In genomic region chr2:230134496-230135073, GRCh38 we compare ENCODE assay signal across 1 cellular context.
TF ChIP-seq lines count a peak whose summit lies in the region.

No MANE protein-coding gene starts in this region.

TF ChIP-seq in endothelial cell of umbilical vein, 7 proteins besides CTCF, POLR2A, EP300 and RAD21:
- TF ChIP-seq MYC (IDR thresholded peaks at IDR 0.05; ENCODE audit: low read depth, low read length), result no peak
- TF ChIP-seq JUN (IDR thresholded peaks at IDR 0.05; ENCODE audit: borderline replicate concordance, insufficient read depth, insufficient read length, low read depth), result peak; percentile 42
- TF ChIP-seq MAX (IDR thresholded peaks at IDR 0.05; ENCODE audit: insufficient read depth, insufficient read length), result no peak
- peak; percentile 32 for TF ChIP-seq POLR2AphosphoS5 (IDR thresholded peaks at IDR 0.05; ENCODE audit: insufficient read depth, low read depth, low read length)
- no peak for TF ChIP-seq EZH2 (IDR thresholded peaks at IDR 0.05; ENCODE audit: borderline replicate concordance, low read depth, low read length, severe bottlenecking)
- peak; percentile 13 for TF ChIP-seq FOS (IDR thresholded peaks at IDR 0.05; ENCODE audit: borderline replicate concordance, insufficient read depth, low read length)
- peak; percentile 49 for TF ChIP-seq GATA2 (IDR thresholded peaks at IDR 0.05; ENCODE audit: insufficient read depth, insufficient read length, low read depth, low read length)
TF ChIP-seq in endothelial cell of umbilical vein: peak in this region for 4.
